In genomic region chr17:44152875-44153274, GRCh38 we compare ENCODE assay signal across 33 cellular contexts. TPM values are rescaled to one million over a fixed set of nuclear protein-coding genes. Genes with fewer than 3 reads are reported as not detected.
A peak's percentile ranks its signal among the peaks of the same experiment; 100 is the strongest.
DNase-seq lines count a peak whose midpoint lies in the region; ATAC-seq, FAIRE-seq and TF ChIP-seq lines count a peak whose summit lies in the region.
"Had no signal": no experiment of that assay in that cellular context is flagged by ENCODE, and none has a peak within 500 bp of the region (broad histone marks: within the 10 kb centered on the region; RNA-seq: fewer than 3 reads in every experiment).

No MANE protein-coding gene starts in this region.

- H3K4me2 ChIP-seq in GM12878 (ENCODE audit: control insufficient read depth, insufficient read depth), result no peak overlapping the region

- 93% methylated on average over 4 of the region's 4 CpGs for WGBS in GM12878 (ENCODE audit: insufficient coverage, insufficient replicate concordance, low lambda C conversion rate, missing lambda C conversion rate)

- in situ Hi-C loops in GM12878 (cut with MboI), result no loop called here

- no peaks in the 10 kb centered on the region for H3K9me3 ChIP-seq in HEK293 (ENCODE audit: control insufficient read depth, insufficient read depth, low read depth, low read length)
- H3K9me3 ChIP-seq in GM12878 (replicated peaks; ENCODE audit: control insufficient read depth, insufficient read depth, low read length), result no peaks in the 10 kb centered on the region
- H3K9me3 ChIP-seq: heart right ventricle, Peyer's patch, prostate gland, tibial artery had no signal

- H3K4me1 ChIP-seq in HEK293 (ENCODE audit: control insufficient read depth, insufficient read depth, low read length) (peaks cover 3% of the 10 kb centered on the region; the same call in 1 of the 2 replicates), GM12878 (ENCODE audit: control insufficient read depth, insufficient read depth, low read length) (no peaks in the 10 kb centered on the region; the same call in 1 of the 2 replicates), foreskin keratinocyte (no peaks in the 10 kb centered on the region)
- H3K4me1 ChIP-seq: Peyer's patch, prostate gland, tibial artery had no signal

- POLR2A ChIA-PET in HEK293 (lab: Yijun Ruan, JAX) (no interaction called here), GM12878 (lab: Charles Lee) (no interaction called here)

- H3K36me3 ChIP-seq in HEK293 (ENCODE audit: control insufficient read depth in 2 of 2, insufficient read depth in 1 of 2, low read length in 2 of 2) (peaks cover 61 to 83% of the 10 kb centered on the region in 2 experiments), GM12878 (ENCODE audit: control insufficient read depth in 2 of 2, insufficient read depth in 2 of 2, low read length in 1 of 2) (peaks cover 15 to 26% of the 10 kb centered on the region in 2 experiments)
- H3K36me3 ChIP-seq: Peyer's patch, prostate gland, tibial artery had no signal

- H3K4me3 Mint-ChIP-seq in activated CD4-positive, alpha-beta T cell treated with anti-CD3 and anti-CD28 coated beads, Interleukin-2, amount 10 ng/mL, durations not matched to agents 24 days and 14 days, result no peak overlapping the region
- H3K4me3 Mint-ChIP-seq: activated T-cell treated with anti-CD3 and anti-CD28 coated beads, Interleukin-2, amount 50 U/mL, for 4 hours; naive B cell had no signal

- no peak for TF ChIP-seq POLR2A in GM12878 (IDR thresholded peaks at IDR 0.05; ENCODE audit: low read depth, low read length)

- H3K4me1 Mint-ChIP-seq in activated CD4-positive, alpha-beta T cell treated with anti-CD3 and anti-CD28 coated beads, Interleukin-2, amount 10 ng/mL, durations not matched to agents 24 days and 14 days, result peaks cover 13% of the 10 kb centered on the region

- intact Hi-C loops in activated CD4-positive, alpha-beta T cell treated with anti-CD3 and anti-CD28 coated beads, Interleukin-2, amount 10 ng/mL, durations not matched to agents 24 days and 14 days (cut with micrococcal nuclease), result no loop called here
- intact Hi-C loops in GM12878 (cut with micrococcal nuclease; ENCODE audit: unreplicated experiment), result no loop called here
- intact Hi-C loops in dorsolateral prefrontal cortex (cut with DNase I), result no loop called here

- H3K27me3 Mint-ChIP-seq in activated CD4-positive, alpha-beta T cell treated with anti-CD3 and anti-CD28 coated beads, Interleukin-2, amount 10 ng/mL, durations not matched to agents 24 days and 14 days, result no peaks in the 10 kb centered on the region
- H3K27me3 Mint-ChIP-seq: CD4-positive, CD25-positive, alpha-beta regulatory T cell; naive B cell had no signal

- no peak overlapping the region for H2AFZ ChIP-seq in GM12878 (ENCODE audit: control insufficient read depth, low read depth, low read length)

- BruUV-seq in GM12878 (replicated peaks; lab: Mats Ljungman, UMichigan), result no TSS peak

- H3K27me3 ChIP-seq in GM12878 (replicated peaks in 1 of 2; ENCODE audit: control insufficient read depth in 2 of 2, insufficient read depth in 2 of 2, low read length in 1 of 2), result no peaks in the 10 kb centered on the region
- no peaks in the 10 kb centered on the region for H3K27me3 ChIP-seq in foreskin keratinocyte
- no peaks in the 10 kb centered on the region for H3K27me3 ChIP-seq in dorsolateral prefrontal cortex
- H3K27me3 ChIP-seq: heart right ventricle, Peyer's patch, tibial artery had no signal

- TF ChIP-seq CTCF in HEK293 (tag by site-specific recombination; IDR thresholded peaks at IDR 0.05) (no peak), GM12878 (IDR thresholded peaks at IDR 0.05 in 2 of 3, conservative IDR thresholded peaks at IDR 0.05 in 1 of 3; ENCODE audit: control insufficient read depth in 2 of 3, extremely low read depth in 1 of 3, insufficient read depth in 1 of 3, low read depth in 3 of 3, low read length in 3 of 3) (no peak), foreskin keratinocyte (conservative IDR thresholded peaks at IDR 0.05) (peak; percentile 2), dorsolateral prefrontal cortex (IDR thresholded peaks at IDR 0.05 in 54 of 56, conservative IDR thresholded peaks at IDR 0.05 in 2 of 56; ENCODE audit: low read depth in 1 of 56, partially characterized antibody in 56 of 56) (no peak)

- H3K36me3 Mint-ChIP-seq in activated CD4-positive, alpha-beta T cell treated with anti-CD3 and anti-CD28 coated beads, Interleukin-2, amount 10 ng/mL, durations not matched to agents 24 days and 14 days (ENCODE audit: low read depth), result peaks cover 39% of the 10 kb centered on the region
- H3K36me3 Mint-ChIP-seq: CD4-positive, CD25-positive, alpha-beta regulatory T cell; naive B cell had no signal

- CTCF ChIA-PET in HEK293 (lab: Yijun Ruan, JAX), result interaction anchor here (0.7 to 1.6 kb wide), 3 partner anchors 15 to 210 kb away, joined by 5 to 8 read pairs (median 5); no protein-coding TSS in a partner anchor
- CTCF ChIA-PET in GM12878 (lab: Yijun Ruan, JAX), result interaction anchor here (0.6 kb wide), 2 partner anchors 21 to 238 kb away, joined by 3 read pairs; no protein-coding TSS in a partner anchor

- no peak overlapping the region for H3K9ac ChIP-seq in GM12878 (ENCODE audit: control insufficient read depth, insufficient read depth, low read length)

- no peak for TF ChIP-seq EP300 in GM12878 (IDR thresholded peaks at IDR 0.05; ENCODE audit: borderline replicate concordance in 1 of 2, control insufficient read depth in 1 of 2, low read depth in 2 of 2, low read length in 2 of 2)

- peak overlapping the region; percentile 62 for H3K27ac ChIP-seq in HEK293 (ENCODE audit: extremely low read depth, low read depth, low read length)
- 0 out of 2 replicates have a peak overlapping the region, but pooled peaks have one; percentile 24 for H3K27ac ChIP-seq in GM12878 (ENCODE audit: control insufficient read depth, insufficient read depth)
- H3K27ac ChIP-seq in foreskin keratinocyte, result no peak overlapping the region
- H3K27ac ChIP-seq in dorsolateral prefrontal cortex, result no peak overlapping the region
- H3K27ac ChIP-seq: heart right ventricle, Peyer's patch, prostate gland, tibial artery, VCaP had no signal

- TF ChIP-seq RAD21 in GM12878 (IDR thresholded peaks at IDR 0.05; ENCODE audit: insufficient read depth, low read depth, low read length), result no peak

- H3K79me2 ChIP-seq in GM12878 (ENCODE audit: control insufficient read depth, insufficient read depth, low read length), result peaks cover 10% of the 10 kb centered on the region

- ATAC-seq in GM12878 (0 out of 3 replicates have a peak, but pooled peaks have one; percentile 34), foreskin keratinocyte (peak; percentile 35), HG03025 (IDR thresholded peaks at IDR 0.05; ENCODE audit: low FRiP score, unreplicated experiment) (no peak)
- ATAC-seq: activated T-cell treated with anti-CD3 and anti-CD28 coated beads, Interleukin-2, amount 50 U/mL, for 4 hours; heart right ventricle; sciatic nerve had no signal

- H3K9me3 Mint-ChIP-seq in activated CD4-positive, alpha-beta T cell treated with anti-CD3 and anti-CD28 coated beads, Interleukin-2, amount 10 ng/mL, durations not matched to agents 24 days and 14 days, result no peaks in the 10 kb centered on the region
- H3K9me3 Mint-ChIP-seq: activated T-cell treated with anti-CD3 and anti-CD28 coated beads, Interleukin-2, amount 50 U/mL, for 4 hours; CD4-positive, CD25-positive, alpha-beta regulatory T cell; naive B cell had no signal

- no peaks in the 10 kb centered on the region for H4K20me1 ChIP-seq in GM12878 (ENCODE audit: control insufficient read depth, insufficient read depth)

- SMC1A ChIA-PET in GM12878 (lab: Charles Lee; ENCODE audit: uncharacterized antibody, unreplicated experiment), result no interaction called here

- RAD21 ChIA-PET in GM12878 (lab: Charles Lee; ENCODE audit: unreplicated experiment), result no interaction called here

- FAIRE-seq in GM12878 (lab: Jason Lieb, UNC), result no peak
- FAIRE-seq: A204.1 had no signal

- H3K4me3 ChIP-seq in HEK293 (ENCODE audit: low read depth, low read length) (no peak overlapping the region), GM12878 (no peak overlapping the region), dorsolateral prefrontal cortex (no peak overlapping the region)
- H3K4me3 ChIP-seq: heart right ventricle, Peyer's patch, prostate gland, tibial artery had no signal

- H3K27ac Mint-ChIP-seq in activated CD4-positive, alpha-beta T cell treated with anti-CD3 and anti-CD28 coated beads, Interleukin-2, amount 10 ng/mL, durations not matched to agents 24 days and 14 days, result peak overlapping the region; percentile 3

- no peak for DNase-seq in activated CD4-positive, alpha-beta T cell treated with anti-CD3 and anti-CD28 coated beads, Interleukin-2, amount 10 ng/mL, durations not matched to agents 24 days and 14 days
- DNase-seq in activated CD4-positive, alpha-beta T cell treated with anti-CD3 and anti-CD28 coated beads, Interleukin-2, amount 50 U/mL, for 1 hour, result no peak
- no peak for DNase-seq in GM12878 (ENCODE audit: low read depth, low spot score)
- peak; percentile 73 to 84 for DNase-seq in foreskin keratinocyte
- no peak for DNase-seq in dorsolateral prefrontal cortex
- no peak for DNase-seq in NCI-H187 treated with DMSO at 0.1 percent for 48 hours (lab: John Stamatoyannopoulos, UW)
- DNase-seq: activated CD4-positive, alpha-beta T cell treated with anti-CD3 and anti-CD28 coated beads for 4 hours; activated T-cell treated with anti-CD3 and anti-CD28 coated beads, Interleukin-2, amount 50 U/mL, for 4 hours; AML-193; CD4-positive, CD25-positive, alpha-beta regulatory T cell; effector CD8-positive, alpha-beta T cell; erythroblast; foreskin fibroblast; H7; heart right ventricle; midbrain; naive B cell; NCI-H146; NCI-H82; Peyer's patch; SIG-M5; stimulated activated CD4-positive, alpha-beta T cell treated with anti-CD3 and anti-CD28 coated beads, Interleukin-4, amount 100 ng/mL, for 1 hour; T-helper 9 cell; tibial artery had no signal

RNA-seq across cellular contexts. Expression of gene HROB, which starts 11.1 kb away (rescaled TPM):
- total RNA-seq in activated CD4-positive, alpha-beta T cell treated with anti-CD3 and anti-CD28 coated beads, Interleukin-2, amount 10 ng/mL, durations not matched to agents 24 days and 14 days, result 23.8 and 24.5 TPM in 2 replicates
- 14.8 and 15.0 TPM in 2 replicates for total RNA-seq in GM12878 (2013; cell fraction: nucleolus; rRNA removed)
- 9.2 and 12.4 TPM in 2 replicates for total RNA-seq in GM12878 (2014; rRNA removed)
- 6.4 and 7.0 TPM in 2 replicates for total RNA-seq in GM12878 (2014; rRNA removed; fragmentation: Illumina TruSeq; extraction: Trizol)
- total RNA-seq in GM12878 (2021), result 12.3 and 14.4 TPM in 2 replicates
- polyA plus RNA-seq in GM12878 (2011; ENCODE audit: low read depth), result 6.5 TPM
- polyA plus RNA-seq in GM12878 (2011; rRNA removed), result 5.9 and 9.9 TPM in 2 replicates
- 16.5 and 17.3 TPM in 2 replicates for polyA plus RNA-seq in GM12878 (2011; cell fraction: cytosol; rRNA removed)
- polyA plus RNA-seq in GM12878 (2011; cell fraction: nucleus; rRNA removed), result 23.6 and 24.4 TPM in 2 replicates
- 7.1 and 8.6 TPM in 2 replicates for polyA plus RNA-seq in GM12878 (2012)
- 9.4 and 9.9 TPM in 2 replicates for polyA plus RNA-seq in GM12878 (2014; fragmentation: Illumina TruSeq; extraction: Trizol)
- polyA plus RNA-seq in GM12878 (2014; fragmentation: Nextera tagmentation; extraction: Ambion mirVana), result 1 to 10 TPM; 4.0 to 4.7 TPM
- 10.0 and 10.1 TPM in 2 replicates for polyA plus RNA-seq in GM12878 (2014; rRNA removed)
- 10 to 100 TPM; 17.6 to 20.4 TPM for polyA plus RNA-seq in GM12878 (2016; fragmentation: Nextera tagmentation; extraction: Ambion mirVana)
- polyA minus RNA-seq in GM12878 (2011; rRNA and poly(A)+ RNA removed), result 14.3 and 25.7 TPM in 2 replicates
- polyA minus RNA-seq in GM12878 (2011; cell fraction: cytosol; rRNA and poly(A)+ RNA removed), result 7.2 and 9.0 TPM in 2 replicates
- 6.3 and 12.2 TPM in 2 replicates for polyA minus RNA-seq in GM12878 (2011; cell fraction: nucleus; rRNA and poly(A)+ RNA removed)
- total RNA-seq in foreskin keratinocyte, result 11.1 and 12.9 TPM in 2 replicates
- 8.8 and 9.3 TPM in 2 replicates for polyA plus RNA-seq in foreskin keratinocyte
- total RNA-seq in dorsolateral prefrontal cortex, result 1 to 10 TPM in 35 of 120 experiments, under 1 TPM in 74, not detected in 11; 0.19 to 2.8 (median 0.78) TPM

RNA-seq across cellular contexts. Expression of gene ASB16, which starts 17.6 kb away (rescaled TPM):
- 0.09 and 0.78 TPM in 2 replicates for total RNA-seq in activated CD4-positive, alpha-beta T cell treated with anti-CD3 and anti-CD28 coated beads, Interleukin-2, amount 10 ng/mL, durations not matched to agents 24 days and 14 days
- not detected in 2 replicates for total RNA-seq in GM12878 (2013; cell fraction: nucleolus; rRNA removed)
- total RNA-seq in GM12878 (2014; rRNA removed) (not detected in 2 replicates), GM12878 (2014; rRNA removed; fragmentation: Illumina TruSeq; extraction: Trizol) (not detected in 2 replicates), GM12878 (2021) (0.19 and 0.23 TPM in 2 replicates), foreskin keratinocyte (not detected in 2 replicates), dorsolateral prefrontal cortex (1 to 10 TPM in 26 of 120 experiments, under 1 TPM in 78, not detected in 16; 0.23 to 3.2 (median 0.64) TPM)
- 0.56 TPM for polyA plus RNA-seq in GM12878 (2011; ENCODE audit: low read depth)
- polyA plus RNA-seq in GM12878 (2011; rRNA removed) (not detected in 2 replicates), GM12878 (2014; fragmentation: Illumina TruSeq; extraction: Trizol) (not detected in 2 replicates), GM12878 (2014; fragmentation: Nextera tagmentation; extraction: Ambion mirVana) (under 1 TPM in 1 of 2 experiments, not detected in 1; 0.07 TPM), GM12878 (2014; rRNA removed) (0.11 and 1.1 TPM in 2 replicates), GM12878 (2016; fragmentation: Nextera tagmentation; extraction: Ambion mirVana) (under 1 TPM; 0.44 to 0.56 TPM), foreskin keratinocyte (not detected in 2 replicates)
- 0.06 TPM in 1 of 2 replicates, not detected in the other for polyA plus RNA-seq in GM12878 (2011; cell fraction: cytosol; rRNA removed)
- 0.25 and 0.41 TPM in 2 replicates for polyA plus RNA-seq in GM12878 (2011; cell fraction: nucleus; rRNA removed)
- 0.90 and 1.5 TPM in 2 replicates for polyA plus RNA-seq in GM12878 (2012)
- polyA minus RNA-seq in GM12878 (2011; rRNA and poly(A)+ RNA removed), result not detected in 2 replicates
- polyA minus RNA-seq in GM12878 (2011; cell fraction: cytosol; rRNA and poly(A)+ RNA removed), result not detected in 2 replicates
- polyA minus RNA-seq in GM12878 (2011; cell fraction: nucleus; rRNA and poly(A)+ RNA removed), result 0.29 TPM in 1 of 2 replicates, not detected in the other
- total RNA-seq: CD4-positive, CD25-positive, alpha-beta regulatory T cell; kidney epithelial cell; LHCN-M2; NCI-H460 had no signal

RNA-seq across cellular contexts. Expression of gene HDAC5, which starts 29.4 kb away (rescaled TPM):
- 16.1 and 17.7 TPM in 2 replicates for total RNA-seq in activated CD4-positive, alpha-beta T cell treated with anti-CD3 and anti-CD28 coated beads, Interleukin-2, amount 10 ng/mL, durations not matched to agents 24 days and 14 days
- 47.3 and 62.5 TPM in 2 replicates for total RNA-seq in GM12878 (2013; cell fraction: nucleolus; rRNA removed)
- total RNA-seq in GM12878 (2014; rRNA removed) (47.1 and 58.0 TPM in 2 replicates), GM12878 (2014; rRNA removed; fragmentation: Illumina TruSeq; extraction: Trizol) (17.7 and 19.7 TPM in 2 replicates), GM12878 (2021) (45.1 and 49.4 TPM in 2 replicates), foreskin keratinocyte (7.7 and 10.9 TPM in 2 replicates), dorsolateral prefrontal cortex (100 to 1,000 TPM in 88 of 120 experiments, 10 to 100 TPM in 32; 70.3 to 155 (median 110) TPM)
- 11.4 TPM for polyA plus RNA-seq in GM12878 (2011; ENCODE audit: low read depth)
- polyA plus RNA-seq in GM12878 (2011; rRNA removed) (12.4 and 24.7 TPM in 2 replicates), GM12878 (2014; fragmentation: Illumina TruSeq; extraction: Trizol) (6.6 and 19.2 TPM in 2 replicates), GM12878 (2014; fragmentation: Nextera tagmentation; extraction: Ambion mirVana) (1 to 10 TPM; 1.1 to 2.0 TPM), GM12878 (2014; rRNA removed) (38.9 and 39.3 TPM in 2 replicates), GM12878 (2016; fragmentation: Nextera tagmentation; extraction: Ambion mirVana) (10 to 100 TPM; 30.0 to 34.8 TPM), foreskin keratinocyte (4.4 and 6.7 TPM in 2 replicates)
- 36.5 and 41.2 TPM in 2 replicates for polyA plus RNA-seq in GM12878 (2011; cell fraction: cytosol; rRNA removed)
- polyA plus RNA-seq in GM12878 (2011; cell fraction: nucleus; rRNA removed), result 58.9 and 69.3 TPM in 2 replicates
- polyA plus RNA-seq in GM12878 (2012), result 24.2 and 26.0 TPM in 2 replicates
- polyA minus RNA-seq in GM12878 (2011; rRNA and poly(A)+ RNA removed), result 52.7 and 88.1 TPM in 2 replicates
- polyA minus RNA-seq in GM12878 (2011; cell fraction: cytosol; rRNA and poly(A)+ RNA removed), result 29.1 and 31.3 TPM in 2 replicates
- 30.7 and 56.7 TPM in 2 replicates for polyA minus RNA-seq in GM12878 (2011; cell fraction: nucleus; rRNA and poly(A)+ RNA removed)

RNA-seq across cellular contexts. Expression of gene TMUB2, which starts 33.9 kb away (rescaled TPM):
- 16.1 and 19.0 TPM in 2 replicates for total RNA-seq in activated CD4-positive, alpha-beta T cell treated with anti-CD3 and anti-CD28 coated beads, Interleukin-2, amount 10 ng/mL, durations not matched to agents 24 days and 14 days
- total RNA-seq in GM12878 (2013; cell fraction: nucleolus; rRNA removed), result 24.8 and 26.0 TPM in 2 replicates
- total RNA-seq in GM12878 (2014; rRNA removed) (23.8 and 24.0 TPM in 2 replicates), GM12878 (2014; rRNA removed; fragmentation: Illumina TruSeq; extraction: Trizol) (10.3 and 10.6 TPM in 2 replicates), GM12878 (2021) (18.5 and 20.1 TPM in 2 replicates), foreskin keratinocyte (20.3 and 20.4 TPM in 2 replicates), dorsolateral prefrontal cortex (10 to 100 TPM; 25.4 to 51.8 (median 37.8) TPM)
- 16.3 TPM for polyA plus RNA-seq in GM12878 (2011; ENCODE audit: low read depth)
- polyA plus RNA-seq in GM12878 (2011; rRNA removed) (16.1 and 20.8 TPM in 2 replicates), GM12878 (2014; fragmentation: Illumina TruSeq; extraction: Trizol) (10.0 and 19.2 TPM in 2 replicates), GM12878 (2014; fragmentation: Nextera tagmentation; extraction: Ambion mirVana) (1 to 10 TPM; 4.3 to 5.9 TPM), GM12878 (2014; rRNA removed) (29.6 and 34.0 TPM in 2 replicates), GM12878 (2016; fragmentation: Nextera tagmentation; extraction: Ambion mirVana) (10 to 100 TPM; 21.0 to 21.3 TPM), foreskin keratinocyte (23.7 and 25.7 TPM in 2 replicates)
- polyA plus RNA-seq in GM12878 (2011; cell fraction: cytosol; rRNA removed), result 28.3 and 36.9 TPM in 2 replicates
- 147 and 181 TPM in 2 replicates for polyA plus RNA-seq in GM12878 (2011; cell fraction: nucleus; rRNA removed)
- 23.6 and 29.4 TPM in 2 replicates for polyA plus RNA-seq in GM12878 (2012)
- 10.5 and 15.0 TPM in 2 replicates for polyA minus RNA-seq in GM12878 (2011; rRNA and poly(A)+ RNA removed)
- polyA minus RNA-seq in GM12878 (2011; cell fraction: cytosol; rRNA and poly(A)+ RNA removed), result 5.1 and 6.2 TPM in 2 replicates
- polyA minus RNA-seq in GM12878 (2011; cell fraction: nucleus; rRNA and poly(A)+ RNA removed), result 12.0 and 17.9 TPM in 2 replicates

RNA-seq across cellular contexts. Expression of gene ATXN7L3, which starts 46.8 kb away (rescaled TPM):
- 105 and 118 TPM in 2 replicates for total RNA-seq in activated CD4-positive, alpha-beta T cell treated with anti-CD3 and anti-CD28 coated beads, Interleukin-2, amount 10 ng/mL, durations not matched to agents 24 days and 14 days
- total RNA-seq in GM12878 (2013; cell fraction: nucleolus; rRNA removed), result 40.9 and 44.3 TPM in 2 replicates
- total RNA-seq in GM12878 (2014; rRNA removed) (35.4 and 41.2 TPM in 2 replicates), GM12878 (2014; rRNA removed; fragmentation: Illumina TruSeq; extraction: Trizol) (26.8 and 27.6 TPM in 2 replicates), GM12878 (2021) (75.5 and 78.7 TPM in 2 replicates), foreskin keratinocyte (43.5 and 45.3 TPM in 2 replicates), dorsolateral prefrontal cortex (100 to 1,000 TPM in 119 of 120 experiments, 10 to 100 TPM in 1; 95.4 to 294 (median 207) TPM)
- 13.0 TPM for polyA plus RNA-seq in GM12878 (2011; ENCODE audit: low read depth)
- polyA plus RNA-seq in GM12878 (2011; rRNA removed) (36.1 and 41.3 TPM in 2 replicates), GM12878 (2014; fragmentation: Illumina TruSeq; extraction: Trizol) (27.7 and 37.9 TPM in 2 replicates), GM12878 (2014; fragmentation: Nextera tagmentation; extraction: Ambion mirVana) (1 to 10 TPM in 1 of 2 experiments, under 1 TPM in 1; 0.71 to 2.3 TPM), GM12878 (2014; rRNA removed) (44.8 and 48.6 TPM in 2 replicates), GM12878 (2016; fragmentation: Nextera tagmentation; extraction: Ambion mirVana) (1 to 10 TPM; 6.8 to 8.8 TPM), foreskin keratinocyte (26.6 and 28.7 TPM in 2 replicates)
- 42.6 TPM in 2 replicates for polyA plus RNA-seq in GM12878 (2011; cell fraction: cytosol; rRNA removed)
- 96.8 and 107 TPM in 2 replicates for polyA plus RNA-seq in GM12878 (2011; cell fraction: nucleus; rRNA removed)
- 24.0 and 30.1 TPM in 2 replicates for polyA plus RNA-seq in GM12878 (2012)
- polyA minus RNA-seq in GM12878 (2011; rRNA and poly(A)+ RNA removed), result 39.7 and 45.8 TPM in 2 replicates
- polyA minus RNA-seq in GM12878 (2011; cell fraction: cytosol; rRNA and poly(A)+ RNA removed), result 11.5 and 13.8 TPM in 2 replicates
- polyA minus RNA-seq in GM12878 (2011; cell fraction: nucleus; rRNA and poly(A)+ RNA removed), result 30.8 and 60.6 TPM in 2 replicates

Comparison
In these comparisons a context has a peak if more than half of its experiments do, and no peak if none do; other contexts are left out.
1. DNase-seq: peak in foreskin keratinocyte (2 of 2); none in activated CD4-positive, alpha-beta T cell treated with anti-CD3 and anti-CD28 coated beads, Interleukin-2, amount 10 ng/mL, durations not matched to agents 24 days and 14 days (single experiment), activated CD4-positive, alpha-beta T cell treated with anti-CD3 and anti-CD28 coated beads, Interleukin-2, amount 50 U/mL, for 1 hour (single experiment), GM12878 (single experiment), dorsolateral prefrontal cortex (0 of 10) and NCI-H187 treated with DMSO at 0.1 percent for 48 hours (single experiment).
2. H3K27ac ChIP-seq: peak in HEK293 (single experiment) and GM12878 (single experiment); none in foreskin keratinocyte (single experiment) and dorsolateral prefrontal cortex (0 of 59).